In genomic region chr11:12439615-12440014, GRCh38 we compare ENCODE assay signal across 18 cellular contexts.
DNase-seq lines count a peak whose midpoint lies in the region; ATAC-seq, FAIRE-seq and TF ChIP-seq lines count a peak whose summit lies in the region.
"Had no signal": no experiment of that assay in that cellular context is flagged by ENCODE, and none has a peak within 500 bp of the region (broad histone marks: within the 10 kb centered on the region; RNA-seq: fewer than 3 reads in every experiment).

No MANE protein-coding gene starts in this region.

- no peak for TF ChIP-seq CTCF in H1 (IDR thresholded peaks at IDR 0.05; ENCODE audit: control extremely low read depth in 1 of 3, insufficient read depth in 1 of 3, low read depth in 1 of 3, low read length in 3 of 3)
- TF ChIP-seq CTCF in neural crest cell (conservative IDR thresholded peaks at IDR 0.05) = no peak
- no peak for TF ChIP-seq CTCF in adrenal gland (IDR thresholded peaks at IDR 0.05)

- CTCF ChIA-PET in H1 (lab: Charles Lee; ENCODE audit: partially characterized antibody) = interaction anchor here (1.2 kb wide), 1 partner anchor 13 kb away, joined by 3 read pairs; no protein-coding TSS in a partner anchor

- peaks cover 6% of the 10 kb centered on the region for H3K9me3 Mint-ChIP-seq in neural crest cell
- H3K9me3 Mint-ChIP-seq: stimulated activated naive CD8-positive, alpha-beta T cell treated with anti-CD3 and anti-CD28 coated beads, Interleukin-15, Interleukin-2, amounts not matched to agents 100 ng/mL and 50 ng/mL, for 24 hours had no signal

- H3K9ac ChIP-seq in H1 (replicated peaks in 1 of 4; ENCODE audit: extremely low read depth in 1 of 4, low read depth in 3 of 4, low read length in 3 of 4) = no peak overlapping the region

- H3K79me1 ChIP-seq in H1 (ENCODE audit: low read depth, low read length) = no peaks in the 10 kb centered on the region

- TF ChIP-seq RAD21 in H1 (IDR thresholded peaks at IDR 0.05 in 1 of 2, conservative IDR thresholded peaks at IDR 0.05 in 1 of 2; ENCODE audit: low read depth in 2 of 2, low read length in 2 of 2) = no peak

- H4K20me1 ChIP-seq in H1 (replicated peaks in 1 of 2; ENCODE audit: control insufficient read depth in 1 of 2, insufficient read depth in 2 of 2, low read length in 2 of 2) = no peaks in the 10 kb centered on the region

- no peak overlapping the region for H3K56ac ChIP-seq in H1 (replicated peaks; ENCODE audit: insufficient read length, low read depth, low read length)

- no peak overlapping the region for H3K4ac ChIP-seq in H1 (replicated peaks; ENCODE audit: insufficient read length, low read depth, low read length)

- no peak overlapping the region for H3K4me2 ChIP-seq in H1 (ENCODE audit: insufficient read depth in 1 of 2, low read depth in 2 of 2, low read length in 2 of 2)

- H2AFZ ChIP-seq in H1 (ENCODE audit: low read length) = no peak overlapping the region

- H3K18ac ChIP-seq in H1 (ENCODE audit: extremely low read depth, low read length) = peak overlapping the region; percentile 88; the same call in 1 of the 2 replicates

- no peaks in the 10 kb centered on the region for H3K27me3 Mint-ChIP-seq in neural crest cell (ENCODE audit: low read depth)
- H3K27me3 Mint-ChIP-seq: activated naive CD8-positive, alpha-beta T cell; stimulated activated naive CD8-positive, alpha-beta T cell treated with anti-CD3 and anti-CD28 coated beads, Interleukin-15, Interleukin-2, amounts not matched to agents 100 ng/mL and 50 ng/mL, for 24 hours had no signal

- POLR2A ChIA-PET in H1 (lab: Charles Lee; ENCODE audit: partially characterized antibody) = no interaction called here

- peak overlapping the region; percentile 53 for H3K27ac Mint-ChIP-seq in neural crest cell (ENCODE audit: unreplicated experiment)
- H3K27ac Mint-ChIP-seq: activated naive CD8-positive, alpha-beta T cell; stimulated activated naive CD8-positive, alpha-beta T cell treated with anti-CD3 and anti-CD28 coated beads, Interleukin-15, Interleukin-2, amounts not matched to agents 100 ng/mL and 50 ng/mL, for 24 hours had no signal

- no peaks in the 10 kb centered on the region for H3K79me2 ChIP-seq in H1 (ENCODE audit: control insufficient read depth in 1 of 2, insufficient read depth in 2 of 2, low read length in 2 of 2)

- ATAC-seq in GM21528 (IDR thresholded peaks at IDR 0.05; ENCODE audit: low FRiP score, unreplicated experiment) = no peak
- ATAC-seq: left ventricle myocardium superior had no signal

- TF ChIP-seq EP300 in H1 (IDR thresholded peaks at IDR 0.05; ENCODE audit: borderline replicate concordance in 1 of 2, low read depth in 2 of 2, low read length in 2 of 2) = no peak

- peak overlapping the region; percentile 43; the same call in 1 of the 2 replicates for H2BK20ac ChIP-seq in H1 (ENCODE audit: low read length)

- TF ChIP-seq POLR2A in H1 (IDR thresholded peaks at IDR 0.05; ENCODE audit: control extremely low read depth in 1 of 2, low read depth in 2 of 2, low read length in 2 of 2) = no peak
- TF ChIP-seq POLR2A in adrenal gland (IDR thresholded peaks at IDR 0.05) = no peak

- H2BK12ac ChIP-seq in H1 (ENCODE audit: low read depth, low read length) = peak overlapping the region; percentile 64; the same call in 1 of the 2 replicates

- H3K14ac ChIP-seq in H1 (ENCODE audit: insufficient read length) = no peak overlapping the region

- H3K9me3 ChIP-seq in H1 (ENCODE audit: insufficient read depth in 2 of 2, low read depth in 1 of 2, low read length in 1 of 2) (0 out of 4 replicates have a peak, but pooled peaks cover 0 to 4% of the 10 kb centered on the region in 2 experiments), adrenal gland (replicated peaks in 1 of 3) (no peaks in the 10 kb centered on the region)
- H3K9me3 ChIP-seq: breast epithelium, MG63 had no signal

- H3K36me3 ChIP-seq in H1 (ENCODE audit: control insufficient read depth in 2 of 4, insufficient read depth in 4 of 4, low read length in 3 of 4) (no peaks in the 10 kb centered on the region), adrenal gland (replicated peaks in 1 of 2) (no peaks in the 10 kb centered on the region)
- H3K36me3 ChIP-seq: breast epithelium had no signal

- peak overlapping the region; percentile 54; the same call in 1 of the 2 replicates for H2BK15ac ChIP-seq in H1 (ENCODE audit: low read length)

- 0 out of 2 replicates have a peak overlapping the region, but pooled peaks have one; percentile 41 for H2AK5ac ChIP-seq in H1 (ENCODE audit: low read depth, low read length)

- H3K36me3 Mint-ChIP-seq in neural crest cell (ENCODE audit: low read depth) = peaks cover 17% of the 10 kb centered on the region
- H3K36me3 Mint-ChIP-seq: activated naive CD8-positive, alpha-beta T cell had no signal

- FAIRE-seq in H1 (lab: Jason Lieb, UNC) = no peak

- peak overlapping the region; percentile 47 for H4K91ac ChIP-seq in H1 (replicated peaks; ENCODE audit: insufficient read length, low read length)

- peaks cover 18% of the 10 kb centered on the region for H3K4me1 Mint-ChIP-seq in neural crest cell

- WGBS in H1 (ENCODE audit: extremely low coverage in 1 of 2, insufficient coverage in 1 of 2, insufficient read length in 1 of 2, insufficient replicate concordance in 2 of 2, low coverage in 1 of 2, low lambda C conversion rate in 2 of 2, missing lambda C conversion rate in 1 of 2), 2 experiments = 71% methylated on average over 4 of the region's 4 CpGs; no CpG with 5 or more reads in 1 of the 2 experiments
- 92 to 95% (median 94%) methylated on average over 4 of the region's 4 CpGs for WGBS in adrenal gland, 4 donors

- H3K4me1 ChIP-seq in H1 (replicated peaks in 1 of 4; ENCODE audit: control insufficient read depth in 3 of 4, insufficient read depth in 4 of 4, low read length in 3 of 4) (peaks cover 0 to 3% (median 0%) of the 10 kb centered on the region in 4 experiments; a peak in 2 of 7 replicates), adrenal gland (replicated peaks in 1 of 2) (no peaks in the 10 kb centered on the region)

- DNase-seq in DMS53 (lab: John Stamatoyannopoulos, UW) = peak; percentile 96
- peak; percentile 13 for DNase-seq in MV-4-11 (lab: John Stamatoyannopoulos, UW)
- no peak for DNase-seq in H1 (ENCODE audit: low read depth in 1 of 2, low spot score in 2 of 2)
- DNase-seq in neural crest cell (ENCODE audit: low read depth, low spot score) = no peak
- no peak for DNase-seq in activated gamma-delta T cell (lab: John Stamatoyannopoulos, UW)
- no peak for DNase-seq in adrenal gland
- DNase-seq in islet precursor cell = no peak
- DNase-seq: activated CD4-positive, alpha-beta T cell treated with anti-CD3 and anti-CD28 coated beads for 48 hours; activated T-cell treated with anti-CD3 and anti-CD28 coated beads for 4 hours; COR-L47; left ventricle myocardium superior; MG63; SJCRH30; T-helper 9 cell had no signal

- no peak overlapping the region for H4K5ac ChIP-seq in H1 (ENCODE audit: insufficient read length, low read depth, low read length)

- no peak overlapping the region for H3K4me3 ChIP-seq in H1 (ENCODE audit: extremely low read depth in 1 of 4, insufficient read depth in 2 of 4, low read depth in 3 of 4, low read length in 4 of 4)
- no peak overlapping the region for H3K4me3 ChIP-seq in adrenal gland
- H3K4me3 ChIP-seq: breast epithelium, MG63, SJCRH30 had no signal

- H3K27me3 ChIP-seq in H1 (replicated peaks in 1 of 4; ENCODE audit: control insufficient read depth in 3 of 4, extremely low read depth in 1 of 4, insufficient read depth in 3 of 4, low read length in 3 of 4) = no peaks in the 10 kb centered on the region
- H3K27me3 ChIP-seq in adrenal gland = no peaks in the 10 kb centered on the region
- H3K27me3 ChIP-seq: breast epithelium, MG63, SJCRH30 had no signal

- intact Hi-C loops in adrenal gland (cut with DNase I) = no loop called here

- H4K8ac ChIP-seq in H1 (ENCODE audit: extremely low read depth, insufficient read depth, low read length) = no peak overlapping the region

- H3K23ac ChIP-seq in H1 (ENCODE audit: insufficient read length) = no peak overlapping the region

- no peak overlapping the region for H2BK120ac ChIP-seq in H1 (replicated peaks; ENCODE audit: low read depth, low read length)

- no peak overlapping the region for H3K4me3 Mint-ChIP-seq in neural crest cell
- H3K4me3 Mint-ChIP-seq: activated naive CD8-positive, alpha-beta T cell; stimulated activated naive CD8-positive, alpha-beta T cell treated with anti-CD3 and anti-CD28 coated beads, Interleukin-15, Interleukin-2, amounts not matched to agents 100 ng/mL and 50 ng/mL, for 24 hours had no signal

- H2BK5ac ChIP-seq in H1 (ENCODE audit: low read depth, low read length) = peak overlapping the region; percentile 71; the same call in 1 of the 2 replicates

- no peak overlapping the region for H3K27ac ChIP-seq in H1 (ENCODE audit: low read depth, low read length)
- H3K27ac ChIP-seq in adrenal gland = no peak overlapping the region
- H3K27ac ChIP-seq: breast epithelium, SJCRH30 had no signal

- no peaks in the 10 kb centered on the region; the same call in 1 of the 2 replicates for H3K23me2 ChIP-seq in H1 (ENCODE audit: low read depth, low read length)

TF ChIP-seq in H1, 55 proteins besides CTCF, POLR2A, EP300 and RAD21:
- TF ChIP-seq BCL11A (IDR thresholded peaks at IDR 0.05; ENCODE audit: low read depth in 2 of 2, low read length in 2 of 2) (no peak), SUZ12 (IDR thresholded peaks at IDR 0.05; ENCODE audit: low read length) (no peak)

Comparison
In these comparisons a context has a peak if more than half of its experiments do, and no peak if none do; other contexts are left out.
1. DNase-seq: peak in DMS53 (single experiment) and MV-4-11 (single experiment); none in H1 (0 of 2), neural crest cell (single experiment), activated gamma-delta T cell (single experiment), adrenal gland (0 of 7) and islet precursor cell (single experiment).